ENCODE assay signal across 20 cellular contexts in genomic region chr12:138171-138897, GRCh38.
DNase-seq lines count a peak whose midpoint lies in the region; ATAC-seq and TF ChIP-seq lines count a peak whose summit lies in the region.
"Had no signal": no experiment of that assay in that cellular context is flagged by ENCODE, and none has a peak within 500 bp of the region (broad histone marks: within the 10 kb centered on the region; RNA-seq: fewer than 3 reads in every experiment).

No MANE protein-coding gene starts in this region.

- H3K27me3 ChIP-seq in right cardiac atrium (ENCODE audit: control insufficient read depth, insufficient read depth) (no peaks in the 10 kb centered on the region), dorsolateral prefrontal cortex (peaks cover 0 to 27% (median 3%) of the 10 kb centered on the region in 45 donors), psoas muscle (ENCODE audit: insufficient read depth in 3 of 3, low read length in 2 of 3) (peaks cover 0 to 45% (median 9%) of the 10 kb centered on the region in 3 donors)

- no peaks in the 10 kb centered on the region for H3K36me3 ChIP-seq in psoas muscle (ENCODE audit: insufficient read depth in 1 of 2, low read depth in 1 of 2)
- H3K36me3 ChIP-seq: esophagus squamous epithelium, MG63, pancreas, WERI-Rb-1 had no signal

- H3K27ac ChIP-seq in right cardiac atrium (ENCODE audit: low read length) = no peak overlapping the region
- H3K27ac ChIP-seq in dorsolateral prefrontal cortex = peak overlapping the region in 36 of 59 donors; percentile 4 to 81 (median 64)
- H3K27ac ChIP-seq in psoas muscle = no peak overlapping the region
- H3K27ac ChIP-seq: esophagus squamous epithelium, pancreas had no signal

- H3K4me1 Mint-ChIP-seq in activated T-helper 1 cell treated with anti-CD3 and anti-CD28 coated beads, Interleukin-12 subunit alpha, Interleukin-12 subunit beta, Interleukin-2, Interleukin-4 antibody, amounts not matched to agents 30 ng/mL and 10 ng/mL and 1 ng/mL, durations not matched to agents 14 hours and 24 hours and 36 hours (ENCODE audit: low read depth) = no peaks in the 10 kb centered on the region
- no peaks in the 10 kb centered on the region for H3K4me1 Mint-ChIP-seq in activated T-helper 17 cell treated with anti-CD3 and anti-CD28 coated beads, Interleukin-2, amount 50 U/mL, for 72 hours

- H3K36me3 Mint-ChIP-seq in activated T-helper 1 cell treated with anti-CD3 and anti-CD28 coated beads, Interleukin-12 subunit alpha, Interleukin-12 subunit beta, Interleukin-2, Interleukin-4 antibody, amounts not matched to agents 30 ng/mL and 10 ng/mL and 1 ng/mL, durations not matched to agents 14 hours and 24 hours and 36 hours (ENCODE audit: low read depth) = no peaks in the 10 kb centered on the region
- no peaks in the 10 kb centered on the region for H3K36me3 Mint-ChIP-seq in activated T-helper 17 cell treated with anti-CD3 and anti-CD28 coated beads, Interleukin-2, amount 50 U/mL, for 72 hours (ENCODE audit: low read depth)
- H3K36me3 Mint-ChIP-seq: activated CD4-positive, alpha-beta memory T cell treated with anti-CD3 and anti-CD28 coated beads for 36 hours; CD4-positive, alpha-beta memory T cell had no signal

- H3K9me3 Mint-ChIP-seq in activated T-helper 1 cell treated with anti-CD3 and anti-CD28 coated beads, Interleukin-12 subunit alpha, Interleukin-12 subunit beta, Interleukin-2, Interleukin-4 antibody, amounts not matched to agents 30 ng/mL and 10 ng/mL and 1 ng/mL, durations not matched to agents 14 hours and 24 hours and 36 hours = no peaks in the 10 kb centered on the region
- H3K9me3 Mint-ChIP-seq in activated T-helper 17 cell treated with anti-CD3 and anti-CD28 coated beads, Interleukin-2, amount 50 U/mL, for 72 hours = no peaks in the 10 kb centered on the region
- H3K9me3 Mint-ChIP-seq: activated CD4-positive, alpha-beta memory T cell treated with anti-CD3 and anti-CD28 coated beads for 36 hours; T-helper 1 cell treated with Interleukin-12 subunit alpha and Interleukin-12 subunit beta and Interleukin-4 antibody, amounts not matched to agents 30 μg/mL and 1 μg/mL, for 36 hours had no signal

- no peak overlapping the region for H3K4me3 Mint-ChIP-seq in activated T-helper 1 cell treated with anti-CD3 and anti-CD28 coated beads, Interleukin-12 subunit alpha, Interleukin-12 subunit beta, Interleukin-2, Interleukin-4 antibody, amounts not matched to agents 30 ng/mL and 10 ng/mL and 1 ng/mL, durations not matched to agents 14 hours and 24 hours and 36 hours
- H3K4me3 Mint-ChIP-seq in activated T-helper 17 cell treated with anti-CD3 and anti-CD28 coated beads, Interleukin-2, amount 50 U/mL, for 72 hours = no peak overlapping the region

- H3K4me3 ChIP-seq in right cardiac atrium (ENCODE audit: low read length) = peak overlapping the region; percentile 7
- peak overlapping the region in 36 of 59 donors; percentile 1 to 56 (median 35) for H3K4me3 ChIP-seq in dorsolateral prefrontal cortex
- H3K4me3 ChIP-seq in psoas muscle = peak overlapping the region; percentile 47
- H3K4me3 ChIP-seq: lung, MG63, pancreas had no signal

- H3K27me3 Mint-ChIP-seq in activated T-helper 1 cell treated with anti-CD3 and anti-CD28 coated beads, Interleukin-12 subunit alpha, Interleukin-12 subunit beta, Interleukin-2, Interleukin-4 antibody, amounts not matched to agents 30 ng/mL and 10 ng/mL and 1 ng/mL, durations not matched to agents 14 hours and 24 hours and 36 hours (ENCODE audit: insufficient read depth) = peaks cover 22% of the 10 kb centered on the region
- H3K27me3 Mint-ChIP-seq in activated T-helper 17 cell treated with anti-CD3 and anti-CD28 coated beads, Interleukin-2, amount 50 U/mL, for 72 hours = peaks cover 25% of the 10 kb centered on the region

- intact Hi-C loops in right cardiac atrium (cut with DNase I) (no loop called here), cardiac septum (cut with DNase I) (no loop called here), dorsolateral prefrontal cortex (cut with DNase I) (no loop called here), psoas muscle (cut with DNase I) (no loop called here)
- intact Hi-C loops in activated T-helper 1 cell treated with anti-CD3 and anti-CD28 coated beads, Interleukin-12 subunit alpha, Interleukin-12 subunit beta, Interleukin-2, Interleukin-4 antibody, amounts not matched to agents 30 ng/mL and 10 ng/mL and 1 ng/mL, durations not matched to agents 14 hours and 24 hours and 36 hours (cut with micrococcal nuclease) = no loop called here

- H3K4me1 ChIP-seq in right cardiac atrium (ENCODE audit: control insufficient read depth, insufficient read depth, low read length) (no peaks in the 10 kb centered on the region), psoas muscle (no peaks in the 10 kb centered on the region)
- H3K4me1 ChIP-seq: pancreas had no signal

- TF ChIP-seq CTCF in dorsolateral prefrontal cortex (IDR thresholded peaks at IDR 0.05 in 54 of 56, conservative IDR thresholded peaks at IDR 0.05 in 2 of 56; ENCODE audit: low read depth in 1 of 56, partially characterized antibody in 56 of 56) (no peak), psoas muscle (IDR thresholded peaks at IDR 0.05) (no peak)

- H3K9me3 ChIP-seq in right cardiac atrium (ENCODE audit: control insufficient read depth, low read length) = no peaks in the 10 kb centered on the region
- H3K9me3 ChIP-seq in psoas muscle = no peaks in the 10 kb centered on the region
- H3K9me3 ChIP-seq: esophagus squamous epithelium, MG63, pancreas had no signal

- H3K27ac Mint-ChIP-seq in activated T-helper 1 cell treated with anti-CD3 and anti-CD28 coated beads, Interleukin-12 subunit alpha, Interleukin-12 subunit beta, Interleukin-2, Interleukin-4 antibody, amounts not matched to agents 30 ng/mL and 10 ng/mL and 1 ng/mL, durations not matched to agents 14 hours and 24 hours and 36 hours = no peak overlapping the region
- no peak overlapping the region for H3K27ac Mint-ChIP-seq in activated T-helper 17 cell treated with anti-CD3 and anti-CD28 coated beads, Interleukin-2, amount 50 U/mL, for 72 hours
- H3K27ac Mint-ChIP-seq: activated CD4-positive, alpha-beta memory T cell treated with anti-CD3 and anti-CD28 coated beads for 36 hours; CD4-positive, alpha-beta memory T cell had no signal

- 72% methylated on average over 64 of the region's 64 CpGs for WGBS in right cardiac atrium
- WGBS in psoas muscle, 3 donors = 72 to 83% (median 78%) methylated on average over 50 to 64 of the region's 64 CpGs

- DNase-seq in right cardiac atrium = peak in 1 of 3 donors; percentile 41
- DNase-seq in cardiac septum (ENCODE audit: low spot score) = no peak
- peak in 1 of 10 donors; percentile 30 for DNase-seq in dorsolateral prefrontal cortex
- DNase-seq in psoas muscle = no peak
- DNase-seq in activated T-helper 1 cell treated with anti-CD3 and anti-CD28 coated beads, Interleukin-12 subunit alpha, Interleukin-12 subunit beta, Interleukin-2, Interleukin-4 antibody, amounts not matched to agents 30 ng/mL and 10 ng/mL and 1 ng/mL, durations not matched to agents 14 hours and 24 hours and 36 hours (ENCODE audit: low spot score) = no peak
- no peak for DNase-seq in activated CD4-positive, alpha-beta T cell treated with anti-CD3 and anti-CD28 coated beads for 4 hours
- DNase-seq: CD4-positive, alpha-beta memory T cell; effector CD8-positive, alpha-beta T cell; esophagus squamous epithelium; MG63; NCI-H1436; NCI-H748 treated with DMSO at 0.1 percent for 48 hours; pancreas; SHP77 treated with DMSO at 0.1 percent for 48 hours; WERI-Rb-1 had no signal

- no peak for ATAC-seq in right cardiac atrium
- ATAC-seq in psoas muscle = no peak
- no peak for ATAC-seq in activated T-helper 17 cell treated with anti-CD3 and anti-CD28 coated beads, Interleukin-2, amount 50 U/mL, for 72 hours (replicated peaks)
- ATAC-seq: HCT116 had no signal

Comparison
In these comparisons a context has a peak if more than half of its experiments do, and no peak if none do; other contexts are left out.
1. H3K27ac ChIP-seq: peak in dorsolateral prefrontal cortex (36 of 59); none in right cardiac atrium (single experiment) and psoas muscle (single experiment).
2. Peak in every context shown above with its lines, with median percentiles within 50 percentile points of each other: H3K4me3 ChIP-seq.